ENCODE assay signal across 28 cellular contexts in the genomic region with DNA sequence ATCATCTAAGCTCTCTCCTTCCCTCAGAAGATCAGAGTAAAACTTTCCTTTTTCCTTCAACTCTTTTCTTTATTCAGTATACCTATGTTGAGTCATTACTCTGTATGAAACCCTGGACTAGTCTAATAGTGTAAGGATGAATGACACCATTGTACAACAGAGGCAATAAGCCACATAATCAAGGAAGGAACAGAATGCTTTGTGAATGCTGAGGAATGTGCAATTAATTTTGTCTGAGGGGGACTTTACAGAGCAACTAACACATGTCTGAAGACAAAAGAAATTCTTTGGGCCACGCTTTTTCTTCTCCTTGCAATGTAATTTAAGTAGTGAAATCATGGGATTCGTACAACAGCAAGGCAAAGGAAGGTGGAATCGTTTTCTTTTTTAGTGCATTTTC.
DNase-seq lines count a peak whose midpoint lies in the region; ATAC-seq and TF ChIP-seq lines count a peak whose summit lies in the region.
"Had no signal": no experiment of that assay in that cellular context is flagged by ENCODE, and none has a peak within 500 bp of the region (broad histone marks: within the 10 kb centered on the region; RNA-seq: fewer than 3 reads in every experiment).

No MANE protein-coding gene starts in this region.

- H3K36me3 ChIP-seq in heart right ventricle: peaks cover 0 to 13% (median 0%) of the 10 kb centered on the region in 9 donors
- H3K36me3 ChIP-seq: stomach, thyroid gland had no signal

- H3K27me3 Mint-ChIP-seq in mesothelial cell of epicardium (ENCODE audit: low read depth) (no peaks in the 10 kb centered on the region), type B pancreatic cell (no peaks in the 10 kb centered on the region)
- H3K27me3 Mint-ChIP-seq: activated CD8-positive, alpha-beta T cell treated with anti-CD3 and anti-CD28 coated beads for 36 hours; CD4-positive, alpha-beta T cell; central memory CD8-positive, alpha-beta T cell had no signal

- ATAC-seq in heart right ventricle (peak in 2 of 8 donors; percentile 33 to 42), Right ventricle myocardium inferior (no peak)
- ATAC-seq: activated CD8-positive, alpha-beta T cell treated with anti-CD3 and anti-CD28 coated beads for 36 hours had no signal

- 69 to 77% methylated on average over 3 of the region's 3 CpGs for WGBS in heart right ventricle, 2 donors

- peaks cover 46% of the 10 kb centered on the region for H3K36me3 Mint-ChIP-seq in mesothelial cell of epicardium
- H3K36me3 Mint-ChIP-seq in type B pancreatic cell: peaks cover 45% of the 10 kb centered on the region
- H3K36me3 Mint-ChIP-seq: activated naive CD8-positive, alpha-beta T cell treated with anti-CD3 and anti-CD28 coated beads for 36 hours had no signal

- H3K9me3 ChIP-seq in heart right ventricle: peaks cover 0 to 19% (median 0%) of the 10 kb centered on the region in 11 donors
- H3K9me3 ChIP-seq: SK-N-SH, thyroid gland had no signal

- H3K27ac Mint-ChIP-seq in mesothelial cell of epicardium (peak overlapping the region; percentile 65), type B pancreatic cell (peak overlapping the region; percentile 71)
- H3K27ac Mint-ChIP-seq: activated CD8-positive, alpha-beta T cell treated with anti-CD3 and anti-CD28 coated beads for 36 hours; activated naive CD8-positive, alpha-beta T cell treated with anti-CD3 and anti-CD28 coated beads for 36 hours; CD4-positive, alpha-beta T cell had no signal

- H3K9me3 Mint-ChIP-seq in mesothelial cell of epicardium: peaks cover 22% of the 10 kb centered on the region
- peaks cover 6% of the 10 kb centered on the region for H3K9me3 Mint-ChIP-seq in type B pancreatic cell

- intact Hi-C loops in heart right ventricle (cut with DNase I): no loop called here
- intact Hi-C loops in Right ventricle myocardium inferior (cut with DNase I): no loop called here

- no peak for TF ChIP-seq CTCF in heart right ventricle (IDR thresholded peaks at IDR 0.05)
- no peak for TF ChIP-seq CTCF in mesothelial cell of epicardium (IDR thresholded peaks at IDR 0.05; ENCODE audit: unreplicated experiment)
- no peak for TF ChIP-seq CTCF in type B pancreatic cell (conservative IDR thresholded peaks at IDR 0.05)

- H3K4me1 Mint-ChIP-seq in mesothelial cell of epicardium (peaks cover 11% of the 10 kb centered on the region), type B pancreatic cell (ENCODE audit: unreplicated experiment) (peaks cover 14% of the 10 kb centered on the region)
- H3K4me1 Mint-ChIP-seq: activated naive CD8-positive, alpha-beta T cell treated with anti-CD3 and anti-CD28 coated beads for 36 hours; central memory CD8-positive, alpha-beta T cell had no signal

- H3K4me3 ChIP-seq in heart right ventricle: no peak overlapping the region
- H3K4me3 ChIP-seq: smooth muscle cell, stomach, thyroid gland had no signal

- H3K27ac ChIP-seq in heart right ventricle: peak overlapping the region in 7 of 10 donors; percentile 5 to 59 (median 24)
- H3K27ac ChIP-seq: RWPE1, stomach had no signal

- DNase-seq in heart right ventricle (no peak), Right ventricle myocardium inferior (ENCODE audit: missing footprints) (no peak), dermis blood vessel endothelial cell (peak; percentile 70), mesothelial cell of epicardium (ENCODE audit: low spot score in 2 of 2, unreplicated experiment in 2 of 2) (no peak), type B pancreatic cell (ENCODE audit: extremely low spot score, unreplicated experiment) (no peak), NCI-H1694 (lab: John Stamatoyannopoulos, UW) (no peak), glomerular visceral epithelial cell (ENCODE audit: extremely low spot score) (no peak), NCI-H510A (lab: John Stamatoyannopoulos, UW) (no peak)
- DNase-seq: activated CD4-positive, alpha-beta T cell treated with anti-CD3 and anti-CD28 coated beads for 1 hour; activated CD8-positive, alpha-beta T cell treated with anti-CD3 and anti-CD28 coated beads for 36 hours; activated effector memory CD4-positive, alpha-beta T cell treated with Interleukin-2 at 50 U/mL for 16 hours; activated naive CD8-positive, alpha-beta T cell treated with anti-CD3 and anti-CD28 coated beads for 36 hours; aorta; CD4-positive, alpha-beta T cell; DMS 273 treated with DMSO at 0.1 percent for 48 hours; kidney; NCI-H1105 treated with DMSO at 0.1 percent for 48 hours; NCI-H2029 treated with DMSO at 0.1 percent for 48 hours; NCI-H2227 treated with DMSO at 0.1 percent for 48 hours; NCI-H774; SK-N-SH; stimulated activated CD4-positive, alpha-beta T cell treated with anti-CD3 and anti-CD28 coated beads, Interleukin-2, amount 100 ng/mL, for 24 hours; stomach; T-helper 2 cell had no signal

- H3K4me1 ChIP-seq in heart right ventricle: peaks cover 0 to 35% (median 7%) of the 10 kb centered on the region in 9 donors
- H3K4me1 ChIP-seq: stomach, thyroid gland had no signal

- H3K4me3 Mint-ChIP-seq in mesothelial cell of epicardium: no peak overlapping the region
- peak overlapping the region; percentile 9 for H3K4me3 Mint-ChIP-seq in type B pancreatic cell
- H3K4me3 Mint-ChIP-seq: activated CD8-positive, alpha-beta T cell treated with anti-CD3 and anti-CD28 coated beads for 36 hours; activated naive CD8-positive, alpha-beta T cell treated with anti-CD3 and anti-CD28 coated beads for 36 hours; CD4-positive, alpha-beta T cell; central memory CD8-positive, alpha-beta T cell had no signal

- H3K27me3 ChIP-seq in heart right ventricle: no peaks in the 10 kb centered on the region
- H3K27me3 ChIP-seq: stomach, thyroid gland had no signal
